In genomic region chr6:1322206-1322605, GRCh38 we compare ENCODE assay signal across 16 cellular contexts. TPM values are rescaled to one million over a fixed set of nuclear protein-coding genes. Genes with fewer than 3 reads are reported as not detected.
"Had no signal": no experiment of that assay in that cellular context is flagged by ENCODE, and none has a peak within 500 bp of the region (broad histone marks: within the 10 kb centered on the region; RNA-seq: fewer than 3 reads in every experiment).

No MANE protein-coding gene starts in this region.

- H3K4me1 Mint-ChIP-seq: activated naive CD8-positive, alpha-beta T cell treated with anti-CD3 and anti-CD28 coated beads, Interleukin-2, amount 10 ng/mL, durations not matched to agents 7 days and 5 days; naive thymus-derived CD8-positive, alpha-beta T cell had no signal

- DNase-seq: activated CD4-positive, alpha-beta memory T cell treated with anti-CD3 and anti-CD28 coated beads for 36 hours; activated CD4-positive, alpha-beta T cell treated with anti-CD3 and anti-CD28 coated beads for 1 hour; activated gamma-delta T cell treated with Interleukin-2 at 50 U/mL for 16 hours; activated naive CD8-positive, alpha-beta T cell treated with anti-CD3 and anti-CD28 coated beads, Interleukin-2, amount 10 ng/mL, durations not matched to agents 7 days and 5 days; activated T-cell treated with anti-CD3 and anti-CD28 coated beads, Interleukin-2, amount 50 U/mL, for 48 hours; hypothalamus; kidney glomerular epithelial cell; naive thymus-derived CD8-positive, alpha-beta T cell; retina; T-helper 9 cell had no signal

- H3K4me3 ChIP-seq: ascending aorta, lung, skin epidermis, thyroid gland had no signal

- H3K36me3 ChIP-seq: ascending aorta, neutrophil, thyroid gland had no signal

- ATAC-seq: naive thymus-derived CD8-positive, alpha-beta T cell had no signal

- H3K27ac ChIP-seq: ascending aorta, neutrophil, thyroid gland had no signal

- H3K27ac Mint-ChIP-seq: activated CD4-positive, alpha-beta memory T cell treated with anti-CD3 and anti-CD28 coated beads for 36 hours; activated naive CD8-positive, alpha-beta T cell treated with anti-CD3 and anti-CD28 coated beads, Interleukin-2, amount 10 ng/mL, durations not matched to agents 7 days and 5 days; naive thymus-derived CD8-positive, alpha-beta T cell had no signal

- H3K4me1 ChIP-seq: ascending aorta had no signal

- H3K27me3 ChIP-seq: thyroid gland had no signal

- H3K36me3 Mint-ChIP-seq: activated CD4-positive, alpha-beta memory T cell treated with anti-CD3 and anti-CD28 coated beads for 36 hours; activated naive CD8-positive, alpha-beta T cell treated with anti-CD3 and anti-CD28 coated beads, Interleukin-2, amount 10 ng/mL, durations not matched to agents 7 days and 5 days had no signal

- H3K9me3 Mint-ChIP-seq: activated CD4-positive, alpha-beta memory T cell treated with anti-CD3 and anti-CD28 coated beads for 36 hours; activated naive CD8-positive, alpha-beta T cell treated with anti-CD3 and anti-CD28 coated beads, Interleukin-2, amount 10 ng/mL, durations not matched to agents 7 days and 5 days had no signal

- H3K4me3 Mint-ChIP-seq: activated CD4-positive, alpha-beta memory T cell treated with anti-CD3 and anti-CD28 coated beads for 36 hours; activated naive CD8-positive, alpha-beta T cell treated with anti-CD3 and anti-CD28 coated beads, Interleukin-2, amount 10 ng/mL, durations not matched to agents 7 days and 5 days had no signal

- H3K9me3 ChIP-seq: ascending aorta, neutrophil, thyroid gland had no signal

RNA-seq across cellular contexts. Expression of gene FOXQ1, which starts 10.3 kb away (rescaled TPM):
- total RNA-seq: activated CD4-positive, alpha-beta memory T cell treated with anti-CD3 and anti-CD28 coated beads for 36 hours; activated naive CD8-positive, alpha-beta T cell treated with anti-CD3 and anti-CD28 coated beads, Interleukin-2, amount 10 ng/mL, durations not matched to agents 7 days and 5 days; mononuclear cell; naive thymus-derived CD8-positive, alpha-beta T cell had no signal
- polyA plus RNA-seq: naive thymus-derived CD8-positive, alpha-beta T cell had no signal
